11 cellular contexts compared by ENCODE assay signal in genomic region chr7:30888783-30889182, GRCh38. TPM values are rescaled to one million over a fixed set of nuclear protein-coding genes. Genes with fewer than 3 reads are reported as not detected.
A peak's percentile ranks its signal among the peaks of the same experiment; 100 is the strongest.
DNase-seq lines count a peak whose midpoint lies in the region; ATAC-seq and TF ChIP-seq lines count a peak whose summit lies in the region.
"Had no signal": no experiment of that assay in that cellular context is flagged by ENCODE, and none has a peak within 500 bp of the region (broad histone marks: within the 10 kb centered on the region; RNA-seq: fewer than 3 reads in every experiment).

No MANE protein-coding gene starts in this region.

- peak; percentile 79 to 87 for ATAC-seq in lower lobe of right lung
- ATAC-seq in GM18909 (IDR thresholded peaks at IDR 0.05; ENCODE audit: poor library complexity, unreplicated experiment): no peak

- no peaks in the 10 kb centered on the region for H3K36me3 ChIP-seq in lower lobe of right lung

- H3K4me1 ChIP-seq in lower lobe of right lung: peaks cover 53% of the 10 kb centered on the region

- POLR2A ChIA-PET in AG04449 (lab: Yijun Ruan, JAX): interaction anchor here (0.8 kb wide), 1 partner anchor 43 kb away, joined by 3 read pairs; no protein-coding TSS in a partner anchor

- H3K4me3 ChIP-seq in AG04449 (ENCODE audit: low read depth, low read length): no peak overlapping the region
- no peak overlapping the region for H3K4me3 ChIP-seq in LNCaP clone FGC (ENCODE audit: low read depth, low read length)
- H3K4me3 ChIP-seq in cardiac fibroblast (replicated peaks in 1 of 2; ENCODE audit: low read depth in 2 of 2, low read length in 2 of 2): no peak overlapping the region
- H3K4me3 ChIP-seq in lower lobe of right lung: no peak overlapping the region

- no peaks in the 10 kb centered on the region for H3K27me3 ChIP-seq in lower lobe of right lung (ENCODE audit: low read depth)

- intact Hi-C loops in lower lobe of right lung (cut with DNase I): no loop called here

- H3K9me3 ChIP-seq in lower lobe of right lung: no peaks in the 10 kb centered on the region

- no peak for TF ChIP-seq CTCF in AG04449 (IDR thresholded peaks at IDR 0.05; ENCODE audit: insufficient read depth, low read length, missing control alignments)
- TF ChIP-seq CTCF in LNCaP clone FGC (IDR thresholded peaks at IDR 0.05; ENCODE audit: control insufficient read depth, extremely low read depth, insufficient read depth): peak; percentile 22
- no peak for TF ChIP-seq CTCF in cardiac fibroblast (IDR thresholded peaks at IDR 0.05; ENCODE audit: low read depth, low read length)
- TF ChIP-seq CTCF in lower lobe of right lung (IDR thresholded peaks at IDR 0.05): no peak

- peak; percentile 59 for DNase-seq in AG04449 (ENCODE audit: low read depth, low spot score)
- DNase-seq in LNCaP clone FGC (ENCODE audit: low read depth): no peak
- peak; percentile 80 to 85 for DNase-seq in cardiac fibroblast (ENCODE audit: low read depth in 2 of 2)
- DNase-seq in lower lobe of right lung: no peak
- DNase-seq in activated CD4-positive, alpha-beta T cell treated with anti-CD3 and anti-CD28 coated beads, Interleukin-2, amount 50 U/mL, for 48 hours: no peak
- no peak for DNase-seq in T-helper 1 cell
- DNase-seq in GDM1 (lab: John Stamatoyannopoulos, UW): no peak
- DNase-seq: activated naive CD4-positive, alpha-beta T cell treated with anti-CD3 and anti-CD28 coated beads, Interleukin-2, amount 10 ng/mL, durations not matched to agents 7 days and 5 days; CD4-positive, CD25-positive, alpha-beta regulatory T cell; SW 1271 had no signal

- CTCF ChIA-PET in AG04449 (lab: Yijun Ruan, JAX): interaction anchor here (0.8 to 2.4 kb wide), 5 partner anchors 16 to 87 kb away, joined by 3 to 9 read pairs (median 3); no protein-coding TSS in a partner anchor

- H3K27ac ChIP-seq in lower lobe of right lung: peak overlapping the region; percentile 33

RNA-seq across cellular contexts. Expression of gene AQP1, which starts 22.9 kb away (rescaled TPM):
- 826 TPM for total RNA-seq in lower lobe of right lung

Comparison
In these comparisons a context has a peak if more than half of its experiments do, and no peak if none do; other contexts are left out.
1. DNase-seq: peak in AG04449 (single experiment) and cardiac fibroblast (2 of 2); none in LNCaP clone FGC (single experiment), lower lobe of right lung (single experiment), activated CD4-positive, alpha-beta T cell treated with anti-CD3 and anti-CD28 coated beads, Interleukin-2, amount 50 U/mL, for 48 hours (0 of 2), T-helper 1 cell (0 of 5) and GDM1 (single experiment).